Comparison of ENCODE assay signal across 8 cellular contexts in genomic region chr6:15247750-15248450, GRCh38. TPM values are rescaled to one million over a fixed set of nuclear protein-coding genes. Genes with fewer than 3 reads are reported as not detected.
A peak's percentile ranks its signal among the peaks of the same experiment; 100 is the strongest.
DNase-seq lines count a peak whose midpoint lies in the region; ATAC-seq, FAIRE-seq and TF ChIP-seq lines count a peak whose summit lies in the region.

No MANE protein-coding gene starts in this region.

- H3K36me3 Mint-ChIP-seq in T-cell = peaks cover 2% of the 10 kb centered on the region
- H3K36me3 Mint-ChIP-seq in astrocyte (ENCODE audit: low read depth, unreplicated experiment) = peaks cover 3% of the 10 kb centered on the region

- WGBS in iPS DF 6.9 (ENCODE audit: insufficient coverage, insufficient read length) = no CpG with 5 or more reads among the region's 73 CpGs
- WGBS in sigmoid colon, 2 donors = 1% methylated on average over 64 to 65 of the region's 73 CpGs

- peak overlapping the region; percentile 99 to 100 (median 99) for H3K4me3 Mint-ChIP-seq in T-cell
- H3K4me3 Mint-ChIP-seq in astrocyte (ENCODE audit: unreplicated experiment) = peak overlapping the region; percentile 99

- H3K4me3 ChIP-seq in astrocyte (ENCODE audit: insufficient read depth, low read depth, low read length) (peak overlapping the region; percentile 99), iPS DF 6.9 (ENCODE audit: low read length) (peak overlapping the region; percentile 81), sigmoid colon (peak overlapping the region; percentile 74 to 88 (median 83))

- H3K9me3 Mint-ChIP-seq in T-cell (no peaks in the 10 kb centered on the region), astrocyte (ENCODE audit: unreplicated experiment) (no peaks in the 10 kb centered on the region)

- H3K27me3 ChIP-seq in astrocyte (ENCODE audit: insufficient read depth, low read length) (no peaks in the 10 kb centered on the region), iPS DF 6.9 (ENCODE audit: control insufficient read depth, insufficient read depth, low read length) (no peaks in the 10 kb centered on the region), sigmoid colon (no peaks in the 10 kb centered on the region)

- POLR2A ChIA-PET in T-cell (lab: Charles Lee) = interaction anchor here (0.6 to 1.0 kb wide), 5 partner anchors 17 to 587 kb away, joined by 3 to 7 read pairs (median 5); no protein-coding TSS in a partner anchor

- no peak overlapping the region for H2AFZ ChIP-seq in astrocyte (ENCODE audit: low read depth, low read length)

- H3K36me3 ChIP-seq in astrocyte (ENCODE audit: insufficient read depth, low read length) (no peaks in the 10 kb centered on the region), iPS DF 6.9 (ENCODE audit: control insufficient read depth, insufficient read depth, low read length) (no peaks in the 10 kb centered on the region), sigmoid colon (no peaks in the 10 kb centered on the region)

- peak overlapping the region; percentile 92 for H3K9ac ChIP-seq in astrocyte (ENCODE audit: low read length)

- peak in 1 of 4 donors; percentile 11 for TF ChIP-seq EP300 in sigmoid colon (IDR thresholded peaks at IDR 0.05)

- peaks cover 63% of the 10 kb centered on the region for H3K79me2 ChIP-seq in astrocyte (ENCODE audit: insufficient read depth, low read length)

- CTCF ChIA-PET in T-cell (lab: Charles Lee) = interaction anchor here (1.0 to 1.2 kb wide), 4 partner anchors 18 to 136 kb away, joined by 4 to 10 read pairs (median 7); no protein-coding TSS in a partner anchor

- H3K27ac ChIP-seq in astrocyte (ENCODE audit: low read depth, low read length) (peak overlapping the region; percentile 93), iPS DF 6.9 (ENCODE audit: low read length) (no peak overlapping the region), sigmoid colon (peak overlapping the region; percentile 89 to 98 (median 96))

- peak overlapping the region; percentile 90 for H3K4me2 ChIP-seq in astrocyte (ENCODE audit: low read length)

- H3K27me3 Mint-ChIP-seq in T-cell = no peaks in the 10 kb centered on the region
- H3K27me3 Mint-ChIP-seq in astrocyte (ENCODE audit: low read depth, unreplicated experiment) = no peaks in the 10 kb centered on the region

- H3K27ac Mint-ChIP-seq in T-cell (peak overlapping the region; percentile 96), astrocyte (ENCODE audit: unreplicated experiment) (peak overlapping the region; percentile 92)

- H3K9me3 ChIP-seq in astrocyte (ENCODE audit: insufficient read depth, low read depth, low read length) (no peaks in the 10 kb centered on the region), iPS DF 6.9 (ENCODE audit: control insufficient read depth, insufficient read depth, low read length) (no peaks in the 10 kb centered on the region), sigmoid colon (no peaks in the 10 kb centered on the region)

- intact Hi-C loops in sigmoid colon (cut with DNase I) = loop anchor here (2.0 to 5.0 kb wide), 4 partner anchors 154 to 1037 kb away; no protein-coding TSS in a partner anchor

- no peak for TF ChIP-seq POLR2A in GM18505 (IDR thresholded peaks at IDR 0.05; ENCODE audit: borderline replicate concordance, extremely low read depth, insufficient read depth, insufficient read length)
- TF ChIP-seq POLR2A in sigmoid colon (IDR thresholded peaks at IDR 0.05) = peak in 1 of 2 donors; percentile 13

- DNase-seq in A172 (ENCODE audit: low spot score) = peak; percentile 30
- DNase-seq in HK-2 (ENCODE audit: unreplicated experiment) = peak; percentile 66
- DNase-seq in T-cell = peak in 30 of 34 experiments; percentile 3 to 65 (median 38)
- DNase-seq in astrocyte (ENCODE audit: low read depth) = peak; percentile 63
- DNase-seq in iPS DF 6.9 (ENCODE audit: low read depth, low spot score) = no peak
- peak; percentile 80 for DNase-seq in sigmoid colon
- DNase-seq in AG08395 (ENCODE audit: low spot score) = no peak

- ATAC-seq in GM18505 (IDR thresholded peaks at IDR 0.05; ENCODE audit: unreplicated experiment) = peak; percentile 12
- peak; percentile 3 to 24 (median 21) for ATAC-seq in T-cell (replicated peaks in 1 of 4)

- peaks cover 59% of the 10 kb centered on the region for H4K20me1 ChIP-seq in astrocyte (ENCODE audit: insufficient read depth, low read length)

- TF ChIP-seq CTCF in astrocyte (IDR thresholded peaks at IDR 0.05; ENCODE audit: insufficient read depth, low read depth, low read length) (no peak), sigmoid colon (IDR thresholded peaks at IDR 0.05) (peak in 2 of 4 experiments; percentile 20 to 51)

- FAIRE-seq in astrocyte (lab: Jason Lieb, UNC) = no peak

- peaks cover 50 to 63% (median 52%) of the 10 kb centered on the region in 3 donors for H3K4me1 Mint-ChIP-seq in T-cell
- peaks cover 19% of the 10 kb centered on the region for H3K4me1 Mint-ChIP-seq in astrocyte (ENCODE audit: low read depth, unreplicated experiment)

- H3K4me1 ChIP-seq in astrocyte (ENCODE audit: insufficient read depth, low read length) (peaks cover 9% of the 10 kb centered on the region), iPS DF 6.9 (ENCODE audit: control insufficient read depth, insufficient read depth, low read length) (peaks cover 3% of the 10 kb centered on the region; the same call in 1 of the 2 replicates), sigmoid colon (peaks cover 0 to 35% (median 18%) of the 10 kb centered on the region in 4 donors)

RNA-seq across cellular contexts. Expression of gene JARID2, which starts 2.0 kb away (rescaled TPM):
- 4.8 and 5.4 TPM in 2 replicates for total RNA-seq in A172 (2014; rRNA removed; shearing (Covaris generic))
- total RNA-seq in T-cell (10 to 100 TPM; 19.8 to 27.9 (median 21.6) TPM), astrocyte (23.3 and 24.2 TPM in 2 replicates), sigmoid colon (1 to 10 TPM; 6.1 to 7.8 (median 6.8) TPM)
- 1 to 10 TPM; 1.8 to 7.3 (median 2.1) TPM for polyA plus RNA-seq in sigmoid colon

Comparison
In these comparisons a context has a peak if more than half of its experiments do, and no peak if none do; other contexts are left out.
1. DNase-seq: peak in A172 (single experiment), HK-2 (single experiment), T-cell (30 of 34), astrocyte (single experiment) and sigmoid colon (single experiment); none in iPS DF 6.9 (single experiment) and AG08395 (single experiment).
2. Peak in every context shown above with its lines, with median percentiles within 50 percentile points of each other: H3K4me3 ChIP-seq.